Comparison of ENCODE assay signal across 8 cellular contexts in the genomic region with DNA sequence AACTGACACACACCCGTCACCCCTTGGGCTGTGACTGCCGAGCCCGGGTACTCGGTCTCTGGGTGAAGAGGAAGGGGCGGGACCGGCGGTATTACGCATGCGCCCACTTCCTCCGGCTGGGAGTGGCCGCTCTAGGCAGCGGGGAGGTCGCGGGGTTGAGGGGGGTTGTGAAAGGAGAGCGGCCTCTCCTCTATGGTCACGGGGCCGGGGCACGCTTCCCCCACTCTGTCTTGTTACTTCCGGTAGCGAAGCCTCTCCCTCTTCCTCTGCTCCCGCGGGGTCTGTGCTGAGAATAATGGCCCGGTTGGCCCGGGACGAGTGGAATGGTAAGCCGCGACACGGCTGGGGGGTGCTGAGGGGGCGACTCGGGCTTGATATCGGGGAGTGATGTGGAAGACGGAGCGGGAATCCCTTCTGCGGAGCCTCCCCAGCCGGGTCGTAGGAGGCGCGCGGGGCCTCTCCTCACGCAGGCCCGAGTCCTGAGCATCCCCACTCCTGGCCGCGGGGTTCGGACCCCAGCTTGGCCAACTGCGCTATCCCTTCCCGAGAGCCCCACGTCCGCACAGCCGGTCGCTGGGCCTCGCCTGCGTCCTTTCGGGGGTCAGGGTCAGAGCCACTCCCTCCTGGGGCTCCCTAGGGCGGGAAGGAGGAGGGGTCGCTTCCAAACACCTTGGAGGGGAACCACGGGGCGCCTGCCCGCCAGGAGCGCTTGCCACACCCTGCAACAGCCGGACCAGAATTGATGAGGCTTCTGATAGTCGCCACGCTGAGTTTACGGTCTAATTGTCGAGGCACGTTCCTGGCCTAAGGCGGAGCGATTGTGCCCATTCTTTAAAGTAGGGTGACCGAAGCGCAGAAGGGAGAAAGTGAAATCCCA. TPM values are rescaled to one million over a fixed set of nuclear protein-coding genes. Genes with fewer than 3 reads are reported as not detected.
DNase-seq lines count a peak whose midpoint lies in the region; ATAC-seq and TF ChIP-seq lines count a peak whose summit lies in the region.

A gene with protein sequence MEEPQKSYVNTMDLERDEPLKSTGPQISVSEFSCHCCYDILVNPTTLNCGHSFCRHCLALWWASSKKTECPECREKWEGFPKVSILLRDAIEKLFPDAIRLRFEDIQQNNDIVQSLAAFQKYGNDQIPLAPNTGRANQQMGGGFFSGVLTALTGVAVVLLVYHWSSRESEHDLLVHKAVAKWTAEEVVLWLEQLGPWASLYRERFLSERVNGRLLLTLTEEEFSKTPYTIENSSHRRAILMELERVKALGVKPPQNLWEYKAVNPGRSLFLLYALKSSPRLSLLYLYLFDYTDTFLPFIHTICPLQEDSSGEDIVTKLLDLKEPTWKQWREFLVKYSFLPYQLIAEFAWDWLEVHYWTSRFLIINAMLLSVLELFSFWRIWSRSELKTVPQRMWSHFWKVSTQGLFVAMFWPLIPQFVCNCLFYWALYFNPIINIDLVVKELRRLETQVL (plus strand): TSS at position 259 of the 877 bp plus-strand sequence. CDS start 11,396 bp downstream, outside the sequence.

- peaks cover 57% of the 10 kb centered on the region for H3K4me1 Mint-ChIP-seq in chondrocyte (ENCODE audit: low read depth)

- peaks cover 4% of the 10 kb centered on the region for H3K9me3 Mint-ChIP-seq in chondrocyte (ENCODE audit: low read depth)

- no peaks in the 10 kb centered on the region for H3K36me3 Mint-ChIP-seq in chondrocyte (ENCODE audit: low read depth)

- H3K27ac Mint-ChIP-seq in chondrocyte (ENCODE audit: unreplicated experiment) = peak within 1 kb of the TSS; percentile 99

- H3K27me3 Mint-ChIP-seq in chondrocyte (ENCODE audit: low read depth) = no peaks in the 10 kb centered on the region

- ATAC-seq in HG03439 (IDR thresholded peaks at IDR 0.05; ENCODE audit: unreplicated experiment) = peak; percentile 68

- peak; percentile 99 for TF ChIP-seq POLR2A in GM19193 (IDR thresholded peaks at IDR 0.05; ENCODE audit: extremely low read depth, insufficient read depth, insufficient read length)

- H3K36me3 ChIP-seq in kidney epithelial cell (ENCODE audit: control insufficient read depth, insufficient read depth, low read length) = no peaks in the 10 kb centered on the region

- TF ChIP-seq CTCF in chondrocyte (IDR thresholded peaks at IDR 0.05) (no peak), kidney epithelial cell (IDR thresholded peaks at IDR 0.05; ENCODE audit: insufficient read depth, low read length, poor library complexity, severe bottlenecking) (no peak)

- peak within 1 kb of the TSS; percentile 97 for H3K4me3 ChIP-seq in kidney epithelial cell (ENCODE audit: low read depth, low read length)

- H3K27me3 ChIP-seq in kidney epithelial cell (ENCODE audit: control insufficient read depth, insufficient read depth, low read length) = no peaks in the 10 kb centered on the region

- peak within 1 kb of the TSS; percentile 96 for H3K4me3 Mint-ChIP-seq in chondrocyte (ENCODE audit: unreplicated experiment)

- DNase-seq in AML-193 (lab: John Stamatoyannopoulos, UW) (peak; percentile 88 to 91), NCI-H510A treated with DMSO at 0.1 percent for 48 hours (lab: John Stamatoyannopoulos, UW) (peak; percentile 85), chondrocyte (ENCODE audit: low spot score) (peak; percentile 98), kidney epithelial cell (ENCODE audit: low read depth) (peak; percentile 72)
- DNase-seq in activated CD4-positive, alpha-beta T cell treated with anti-CD3 and anti-CD28 coated beads for 24 hours (ENCODE audit: low read depth in 2 of 2) = peak; percentile 98 to 99
- DNase-seq in stimulated activated CD4-positive, alpha-beta T cell treated with anti-CD3 and anti-CD28 coated beads, Interleukin-15, amount 100 ng/mL, for 48 hours (ENCODE audit: low read depth in 2 of 2) = peak; percentile 98 to 99

RNA-seq across cellular contexts. Expression of the gene that starts here (rescaled TPM):
- total RNA-seq in chondrocyte = 54.7 to 74.4 TPM (median 67.7 TPM) in 3 replicates
- 102 and 111 TPM in 2 replicates for total RNA-seq in kidney epithelial cell

Comparison
In these comparisons a context has a peak if more than half of its experiments do, and no peak if none do; other contexts are left out.
1. Peak in every context shown above with its lines: DNase-seq, ATAC-seq and H3K4me3 ChIP-seq.